Comparison of ENCODE assay signal across 1 cellular context in genomic region chr14:102120888-102121287, GRCh38.
TF ChIP-seq lines count a peak whose summit lies in the region.

No MANE protein-coding gene starts in this region.

TF ChIP-seq in K562, 482 proteins besides CTCF, POLR2A, EP300 and RAD21 (continued from another document):
- TF ChIP-seq SMARCA4 (IDR thresholded peaks at IDR 0.05) (no peak), ERF (CRISPR knock-in tag; IDR thresholded peaks at IDR 0.05) (no peak), ZNF280B (CRISPR knock-in tag; IDR thresholded peaks at IDR 0.05) (no peak), MEIS2 (IDR thresholded peaks at IDR 0.05; ENCODE audit: partially characterized antibody) (peak; percentile 62), BMI1 (IDR thresholded peaks at IDR 0.05; ENCODE audit: low read length) (no peak), MXD1 (CRISPR knock-in tag; IDR thresholded peaks at IDR 0.05; ENCODE audit: borderline replicate concordance, poor library complexity, severe bottlenecking) (no peak), SIN3B (IDR thresholded peaks at IDR 0.05; ENCODE audit: low read depth) (no peak), SRSF9 (IDR thresholded peaks at IDR 0.05; ENCODE audit: borderline replicate concordance, low read depth, low read length) (no peak)
